ENCODE assay signal across 10 cellular contexts in the genomic region with DNA sequence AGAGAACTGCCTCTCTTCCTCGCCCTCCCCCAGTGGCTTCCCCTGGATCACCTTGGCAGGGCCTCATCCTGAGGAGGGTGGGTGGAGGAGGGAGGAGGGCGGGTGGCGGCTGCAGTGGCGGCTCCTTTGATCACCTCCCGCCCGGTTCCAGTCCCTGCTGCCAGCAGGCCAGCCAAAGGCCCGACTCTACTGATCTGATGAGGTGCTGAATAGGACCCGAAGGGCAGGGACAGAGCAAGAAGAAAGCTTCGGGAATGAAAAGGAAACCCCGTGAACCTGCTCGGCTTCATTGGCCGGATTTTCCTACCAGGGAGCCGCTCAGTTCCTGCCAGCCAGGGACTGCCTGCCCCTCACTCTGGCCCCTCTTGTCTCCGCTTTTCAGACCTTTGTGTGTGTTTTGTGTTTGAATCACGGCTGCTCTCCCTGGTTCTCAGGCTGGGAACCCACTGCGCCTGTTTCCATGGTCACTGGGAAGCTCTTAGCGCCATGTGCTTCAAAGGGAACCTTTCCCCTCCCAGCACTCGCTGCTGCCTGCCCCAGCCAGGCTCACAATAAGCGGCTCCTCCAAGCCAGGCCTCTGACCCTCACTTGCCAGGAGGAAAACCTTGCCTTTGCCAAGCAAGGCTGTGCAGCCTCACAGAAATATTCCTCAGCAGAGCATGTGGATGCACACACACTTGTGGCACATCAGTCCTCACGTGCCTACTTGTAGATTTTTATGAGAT. TPM values are rescaled to one million over a fixed set of nuclear protein-coding genes. Genes with fewer than 3 reads are reported as not detected.
DNase-seq lines count a peak whose midpoint lies in the region; ATAC-seq and TF ChIP-seq lines count a peak whose summit lies in the region.
"Had no signal": no experiment of that assay in that cellular context is flagged by ENCODE, and none has a peak within 500 bp of the region (broad histone marks: within the 10 kb centered on the region; RNA-seq: fewer than 3 reads in every experiment).

No MANE protein-coding gene starts in this region.

- H3K23ac ChIP-seq in H9 (ENCODE audit: insufficient read length, low read depth, low read length): no peak overlapping the region

- H3K4me1 ChIP-seq in H9 (ENCODE audit: insufficient read depth, low read length) (peaks cover 17% of the 10 kb centered on the region), hepatocyte (ENCODE audit: insufficient read depth) (peaks cover 38% of the 10 kb centered on the region), prostate gland (replicated peaks) (peaks cover 10% of the 10 kb centered on the region)

- H3K27me3 ChIP-seq in H9 (ENCODE audit: insufficient read depth, low read length): no peaks in the 10 kb centered on the region
- no peaks in the 10 kb centered on the region for H3K27me3 ChIP-seq in hepatocyte
- H3K27me3 ChIP-seq in prostate gland (replicated peaks; ENCODE audit: insufficient read depth): no peaks in the 10 kb centered on the region

- H4K91ac ChIP-seq in H9 (ENCODE audit: insufficient read length, low read depth, low read length): no peak overlapping the region

- H4K20me1 ChIP-seq in H9 (ENCODE audit: control insufficient read depth, insufficient read depth, insufficient read length): no peaks in the 10 kb centered on the region
- no peaks in the 10 kb centered on the region for H4K20me1 ChIP-seq in hepatocyte (ENCODE audit: insufficient read depth, poor library complexity, severe bottlenecking)

- H3T11ph ChIP-seq in H9 (ENCODE audit: low read length): no peak overlapping the region

- no peak overlapping the region for H2BK5ac ChIP-seq in H9 (ENCODE audit: insufficient read length, low read length)

- ATAC-seq in GM18867 (IDR thresholded peaks at IDR 0.05; ENCODE audit: unreplicated experiment) (no peak), GM18519 (IDR thresholded peaks at IDR 0.05; ENCODE audit: low FRiP score, unreplicated experiment) (no peak)

- peaks cover 60 to 73% of the 10 kb centered on the region in 2 experiments for H3K4me1 Mint-ChIP-seq in H9
- H3K4me1 Mint-ChIP-seq: IgD-negative memory B cell had no signal

- peak overlapping the region; percentile 38 for H3K4me2 ChIP-seq in H9 (ENCODE audit: insufficient read depth, insufficient read length, low read length)
- peak overlapping the region; percentile 82 for H3K4me2 ChIP-seq in hepatocyte

- no peak for TF ChIP-seq POLR2A in prostate gland (IDR thresholded peaks at IDR 0.05)

- H3K4me3 Mint-ChIP-seq in H9: peak overlapping the region; percentile 52 to 77
- H3K4me3 Mint-ChIP-seq: IgD-negative memory B cell had no signal

- no peaks in the 10 kb centered on the region for H3K9me3 Mint-ChIP-seq in H9

- H3K9me3 ChIP-seq in H9 (ENCODE audit: control insufficient read depth, low read depth, low read length): no peaks in the 10 kb centered on the region
- no peaks in the 10 kb centered on the region for H3K9me3 ChIP-seq in hepatocyte (ENCODE audit: low read depth)
- H3K9me3 ChIP-seq in prostate gland: no peaks in the 10 kb centered on the region

- H3K18ac ChIP-seq in H9 (ENCODE audit: insufficient read length, low read depth, low read length): no peak overlapping the region

- H4K8ac ChIP-seq in H9 (replicated peaks; ENCODE audit: insufficient read length, low read depth, low read length): no peak overlapping the region

- no peak overlapping the region for H2BK20ac ChIP-seq in H9 (ENCODE audit: low read depth, low read length, poor library complexity, severe bottlenecking)

- H2BK120ac ChIP-seq in H9 (ENCODE audit: low read depth, low read length, poor library complexity, severe bottlenecking): no peak overlapping the region

- peaks cover 3 to 13% (median 4%) of the 10 kb centered on the region in 3 experiments; a peak in 5 of 7 replicates for H3K36me3 Mint-ChIP-seq in H9 (ENCODE audit: insufficient read depth in 1 of 3, low read depth in 3 of 3)
- H3K36me3 Mint-ChIP-seq: IgD-negative memory B cell had no signal

- H3K56ac ChIP-seq in H9 (ENCODE audit: insufficient read length, low read depth, low read length): no peak overlapping the region

- H2BK12ac ChIP-seq in H9 (ENCODE audit: insufficient read length, low read depth, low read length): no peak overlapping the region

- no peak overlapping the region for H3K4me3 ChIP-seq in hepatocyte
- no peak overlapping the region for H3K4me3 ChIP-seq in prostate gland

- H3K36me3 ChIP-seq in hepatocyte (replicated peaks; ENCODE audit: insufficient read depth, low read depth) (no peaks in the 10 kb centered on the region), prostate gland (no peaks in the 10 kb centered on the region)

- intact Hi-C loops in prostate gland (cut with DNase I): no loop called here

- H3K27ac Mint-ChIP-seq in H9: peak overlapping the region; percentile 96 to 99 (median 97)
- H3K27ac Mint-ChIP-seq: IgD-negative memory B cell had no signal

- peak overlapping the region; percentile 6; the same call in 1 of the 2 replicates for H3K14ac ChIP-seq in H9 (ENCODE audit: insufficient read depth, low read length)

- H2BK15ac ChIP-seq in H9 (ENCODE audit: low read depth, low read length): no peak overlapping the region

- H2AK5ac ChIP-seq in H9 (ENCODE audit: insufficient read length, low read length): no peak overlapping the region

- TF ChIP-seq CTCF in H9 (conservative IDR thresholded peaks at IDR 0.05) (no peak), VCaP (conservative IDR thresholded peaks at IDR 0.05) (no peak), hepatocyte (IDR thresholded peaks at IDR 0.05; ENCODE audit: poor library complexity) (no peak), prostate gland (IDR thresholded peaks at IDR 0.05) (no peak)

- peak overlapping the region; percentile 47 for H3K27ac ChIP-seq in H9 (ENCODE audit: insufficient read length, low read depth, low read length)
- H3K27ac ChIP-seq in VCaP: peak overlapping the region; percentile 74
- H3K27ac ChIP-seq in hepatocyte: peak overlapping the region; percentile 84
- H3K27ac ChIP-seq in prostate gland: peak overlapping the region; percentile 78 to 80

- H3K9ac ChIP-seq in H9 (ENCODE audit: extremely low read depth, insufficient read length, low read length): no peak overlapping the region

- no peaks in the 10 kb centered on the region for H3K27me3 Mint-ChIP-seq in H9 (ENCODE audit: low read depth)

- peaks cover 8% of the 10 kb centered on the region for H3K79me1 ChIP-seq in H9 (ENCODE audit: insufficient read depth, low read depth, low read length, poor library complexity, severe bottlenecking)

- no CpG with 5 or more reads among the region's 20 CpGs for WGBS in H9 (ENCODE audit: extremely low coverage, insufficient read length, low lambda C conversion rate)
- WGBS in hepatocyte (ENCODE audit: low lambda C conversion rate, missing lambda C conversion rate): 14% methylated on average over 20 of the region's 20 CpGs
- WGBS in prostate gland: 25% methylated on average over 18 of the region's 20 CpGs

- no peak overlapping the region for H3K4ac ChIP-seq in H9 (ENCODE audit: low read depth, low read length)

- peaks cover 2% of the 10 kb centered on the region; the same call in 1 of the 2 replicates for H3K79me2 ChIP-seq in H9 (ENCODE audit: insufficient read depth, low read length)
- H3K79me2 ChIP-seq in hepatocyte: peaks cover 37% of the 10 kb centered on the region

- H3K23me2 ChIP-seq in H9 (ENCODE audit: insufficient read length, low read depth, low read length, poor library complexity, severe bottlenecking): no peaks in the 10 kb centered on the region

- H2AFZ ChIP-seq in H9 (ENCODE audit: low read length) (no peak overlapping the region), hepatocyte (peak overlapping the region; percentile 51)

- H3K9me2 ChIP-seq in hepatocyte (replicated peaks; ENCODE audit: insufficient read depth): no peaks in the 10 kb centered on the region

- peak; percentile 80 for DNase-seq in H9
- peak; percentile 85 for DNase-seq in hepatocyte (ENCODE audit: low spot score)
- DNase-seq in prostate gland (ENCODE audit: low spot score): peak; percentile 73
- no peak for DNase-seq in EL
- no peak for DNase-seq in stimulated activated naive CD4-positive, alpha-beta T cell treated with Interleukin-2 at 50 U/mL for 16 hours (lab: John Stamatoyannopoulos, UW)

- no peak overlapping the region for H4K5ac ChIP-seq in H9 (ENCODE audit: insufficient read length, low read depth, low read length)

RNA-seq across cellular contexts. Expression of a gene that starts 56.8 kb away (rescaled TPM):
- not detected in 2 replicates for total RNA-seq in H9 (2021)
- total RNA-seq in hepatocyte: not detected in 2 replicates
- 0.16 TPM in 1 of 2 replicates, not detected in the other for polyA plus RNA-seq in hepatocyte
- total RNA-seq in prostate gland: 1 to 10 TPM in 1 of 2 donors, under 1 TPM in 1; 0.36 to 1.4 TPM
- total RNA-seq: temporal lobe had no signal
- polyA plus RNA-seq: IgD-negative memory B cell had no signal

Comparison
In these comparisons a context has a peak if more than half of its experiments do, and no peak if none do; other contexts are left out.
1. DNase-seq: peak in H9 (single experiment), hepatocyte (single experiment) and prostate gland (single experiment); none in EL (single experiment) and stimulated activated naive CD4-positive, alpha-beta T cell treated with Interleukin-2 at 50 U/mL for 16 hours (single experiment).
2. Peak in every context shown above with its lines, with median percentiles within 50 percentile points of each other: H3K27ac ChIP-seq.